15 cellular contexts compared by ENCODE assay signal in genomic region chr9:134057751-134058701, GRCh38. TPM values are rescaled to one million over a fixed set of nuclear protein-coding genes. Genes with fewer than 3 reads are reported as not detected.
DNase-seq lines count a peak whose midpoint lies in the region; ATAC-seq and TF ChIP-seq lines count a peak whose summit lies in the region.
"Had no signal": no experiment of that assay in that cellular context is flagged by ENCODE, and none has a peak within 500 bp of the region (broad histone marks: within the 10 kb centered on the region; RNA-seq: fewer than 3 reads in every experiment).

No MANE protein-coding gene starts in this region.

- H3K27me3 ChIP-seq in NT2/D1 (ENCODE audit: insufficient read depth, insufficient read length), result no peaks in the 10 kb centered on the region

- no peak overlapping the region for H3K4me3 Mint-ChIP-seq in CD14-positive monocyte
- H3K4me3 Mint-ChIP-seq: activated T-helper 1 cell treated with anti-CD3 and anti-CD28 coated beads, Interleukin-12 subunit alpha, Interleukin-12 subunit beta, Interleukin-2, Interleukin-4 antibody, amounts not matched to agents 30 ng/mL and 10 ng/mL and 1 ng/mL, durations not matched to agents 14 hours and 24 hours and 36 hours had no signal

- H3K9me3 Mint-ChIP-seq in CD14-positive monocyte, result no peaks in the 10 kb centered on the region
- H3K9me3 Mint-ChIP-seq: activated T-helper 1 cell treated with anti-CD3 and anti-CD28 coated beads, Interleukin-12 subunit alpha, Interleukin-12 subunit beta, Interleukin-2, Interleukin-4 antibody, amounts not matched to agents 30 ng/mL and 10 ng/mL and 1 ng/mL, durations not matched to agents 14 hours and 24 hours and 36 hours had no signal

- peaks cover 55% of the 10 kb centered on the region for H3K4me1 ChIP-seq in NT2/D1 (ENCODE audit: insufficient read depth, insufficient read length)

- H3K4me3 ChIP-seq in NT2/D1 (ENCODE audit: insufficient read length, low read depth), result peak overlapping the region; percentile 1
- H3K4me3 ChIP-seq: lung had no signal

- peaks cover 72% of the 10 kb centered on the region for H3K36me3 ChIP-seq in NT2/D1 (ENCODE audit: insufficient read depth, insufficient read length, low read length)

- intact Hi-C loops in CD14-positive monocyte (cut with micrococcal nuclease) (loop anchor here in 1 of 2 donors (10.0 kb wide), 1 partner anchor 877 kb away; no protein-coding TSS in a partner anchor), sciatic nerve (cut with DNase I) (no loop called here)

- H3K4me1 Mint-ChIP-seq in CD14-positive monocyte, result peaks cover 71% of the 10 kb centered on the region

- TF ChIP-seq CTCF in CD14-positive monocyte (IDR thresholded peaks at IDR 0.05), result no peak

- H3K9ac ChIP-seq in NT2/D1 (ENCODE audit: insufficient read length, low read depth), result no peak overlapping the region

- DNase-seq in CD14-positive monocyte (ENCODE audit: low spot score) (peak; percentile 38), NT2/D1 (ENCODE audit: low read depth, low spot score) (no peak), kidney tubule cell (ENCODE audit: low spot score) (peak; percentile 23), sciatic nerve (ENCODE audit: low spot score) (peak; percentile 57), DMS79 treated with DMSO at 0.1 percent for 48 hours (lab: John Stamatoyannopoulos, UW) (no peak), SKM-1 treated with dmso at 0.1 percent for 144 hours (lab: John Stamatoyannopoulos, UW; ENCODE audit: unreplicated experiment) (no peak)
- DNase-seq in stimulated activated naive CD4-positive, alpha-beta T cell treated with Interleukin-2 at 50 U/mL for 16 hours (lab: John Stamatoyannopoulos, UW), result no peak
- DNase-seq: KG1, NCI-H1436, NCI-H510A, occipital lobe had no signal

- H3K27ac Mint-ChIP-seq in CD14-positive monocyte, result peak overlapping the region in 1 of 7 donors; percentile 50
- H3K27ac Mint-ChIP-seq: activated T-helper 1 cell treated with anti-CD3 and anti-CD28 coated beads, Interleukin-12 subunit alpha, Interleukin-12 subunit beta, Interleukin-2, Interleukin-4 antibody, amounts not matched to agents 30 ng/mL and 10 ng/mL and 1 ng/mL, durations not matched to agents 14 hours and 24 hours and 36 hours had no signal

- no peak for ATAC-seq in sciatic nerve
- no peak for ATAC-seq in HG03045 (IDR thresholded peaks at IDR 0.05; ENCODE audit: unreplicated experiment)
- ATAC-seq: Panc1 had no signal

- peaks cover 22 to 40% of the 10 kb centered on the region in 2 donors for H3K36me3 Mint-ChIP-seq in CD14-positive monocyte

- peaks cover 0 to 6% (median 3%) of the 10 kb centered on the region in 3 donors for H3K27me3 Mint-ChIP-seq in CD14-positive monocyte (ENCODE audit: low read depth in 3 of 3)

- H3K9me3 ChIP-seq in NT2/D1 (ENCODE audit: insufficient read depth, low read length), result no peaks in the 10 kb centered on the region

RNA-seq across cellular contexts. Expression of gene BRD3, which starts 9.8 kb away (rescaled TPM):
- polyA plus RNA-seq in CD14-positive monocyte, result 10 to 100 TPM; 16.4 to 18.2 TPM
- total RNA-seq in sciatic nerve, result 54.4 TPM

RNA-seq across cellular contexts. Expression of gene BRD3OS, which starts 32.7 kb away (rescaled TPM):
- 1 to 10 TPM; 6.6 to 6.8 TPM for polyA plus RNA-seq in CD14-positive monocyte
- total RNA-seq in sciatic nerve, result 16.4 TPM

Comparison
In these comparisons a context has a peak if more than half of its experiments do, and no peak if none do; other contexts are left out.
1. DNase-seq: peak in CD14-positive monocyte (single experiment), kidney tubule cell (single experiment) and sciatic nerve (single experiment); none in NT2/D1 (single experiment), DMS79 treated with DMSO at 0.1 percent for 48 hours (single experiment), SKM-1 treated with dmso at 0.1 percent for 144 hours (single experiment) and stimulated activated naive CD4-positive, alpha-beta T cell treated with Interleukin-2 at 50 U/mL for 16 hours (single experiment).